Comparison of ENCODE assay signal across 14 cellular contexts in the genomic region with DNA sequence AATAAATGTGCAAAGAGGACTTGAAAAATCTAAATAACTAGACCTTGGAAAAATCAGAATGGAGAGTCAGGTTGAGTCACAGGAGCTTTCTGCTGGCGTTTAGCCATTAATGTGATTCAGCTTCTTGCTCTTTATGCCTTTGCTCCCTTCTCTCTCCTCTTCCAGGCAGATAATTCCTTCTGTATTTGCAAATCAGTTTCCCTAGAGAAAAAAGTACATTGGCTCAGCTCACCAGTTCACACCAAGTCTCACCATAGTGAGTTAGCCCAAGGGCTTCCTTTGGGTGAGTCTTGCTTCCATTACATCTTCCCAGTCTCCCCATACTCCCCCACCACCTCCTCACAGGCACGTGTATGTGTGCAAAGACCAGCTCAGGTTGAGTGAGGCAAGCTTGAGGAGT.
DNase-seq lines count a peak whose midpoint lies in the region; ATAC-seq, FAIRE-seq and TF ChIP-seq lines count a peak whose summit lies in the region.
"Had no signal": no experiment of that assay in that cellular context is flagged by ENCODE, and none has a peak within 500 bp of the region (broad histone marks: within the 10 kb centered on the region; RNA-seq: fewer than 3 reads in every experiment).

No MANE protein-coding gene starts in this region.

- H3K9me3 Mint-ChIP-seq in astrocyte (ENCODE audit: unreplicated experiment) = peaks cover 4% of the 10 kb centered on the region

- no peaks in the 10 kb centered on the region for H3K9me3 ChIP-seq in A549
- no peaks in the 10 kb centered on the region for H3K9me3 ChIP-seq in astrocyte (ENCODE audit: insufficient read depth, low read depth, low read length)
- H3K9me3 ChIP-seq in aorta (ENCODE audit: control insufficient read depth, low read length) = no peaks in the 10 kb centered on the region

- no peaks in the 10 kb centered on the region for H4K20me1 ChIP-seq in astrocyte (ENCODE audit: insufficient read depth, low read length)

- DNase-seq in A549 (ENCODE audit: low read depth in 1 of 2, low spot score in 1 of 2) (peak in 1 of 2 experiments; percentile 36), HFF-Myc (ENCODE audit: extremely low read depth, low read depth) (peak; percentile 69), astrocyte (ENCODE audit: low read depth) (peak; percentile 90), foreskin keratinocyte (peak; percentile 68 to 87), aorta (no peak), activated gamma-delta T cell treated with Interleukin-2 at 50 U/mL for 16 hours (no peak)
- DNase-seq: activated CD4-positive, alpha-beta T cell treated with anti-CD3 and anti-CD28 coated beads for 48 hours; activated effector memory CD4-positive, alpha-beta T cell treated with anti-CD3 and anti-CD28 coated beads, Interleukin-2, amount 50 U/mL, for 16 hours; Karpas-422; NCI-H510A; spleen had no signal

- H3K4me3 ChIP-seq in A549 (no peak overlapping the region), HFF-Myc (replicated peaks; ENCODE audit: low read depth, low read length) (no peak overlapping the region), astrocyte (ENCODE audit: insufficient read depth, low read depth, low read length) (no peak overlapping the region), aorta (ENCODE audit: low read length in 2 of 2) (no peak overlapping the region)
- H3K4me3 ChIP-seq: spleen had no signal

- H3K27ac ChIP-seq in A549 = peak overlapping the region in 1 of 2 experiments; percentile 75; a peak in 3 of 6 replicates
- peak overlapping the region; percentile 12 for H3K27ac ChIP-seq in astrocyte (ENCODE audit: low read depth, low read length)
- no peak overlapping the region for H3K27ac ChIP-seq in foreskin keratinocyte
- no peak overlapping the region for H3K27ac ChIP-seq in aorta (ENCODE audit: low read depth in 1 of 2, low read length in 2 of 2)
- H3K27ac ChIP-seq: spleen had no signal

- no peak for TF ChIP-seq RAD21 in A549 (conservative IDR thresholded peaks at IDR 0.05 in 1 of 2, IDR thresholded peaks at IDR 0.05 in 1 of 2)

- peak overlapping the region; percentile 20 for H3K27ac Mint-ChIP-seq in astrocyte (ENCODE audit: unreplicated experiment)

- POLR2A ChIA-PET in A549 (lab: Yijun Ruan, JAX) = no interaction called here

- no peak overlapping the region for H3K9ac ChIP-seq in astrocyte (ENCODE audit: low read length)

- no peak for TF ChIP-seq EP300 in A549 (IDR thresholded peaks at IDR 0.05)

- no peak overlapping the region for H2AFZ ChIP-seq in astrocyte (ENCODE audit: low read depth, low read length)

- CTCF ChIA-PET in A549 (lab: Yijun Ruan, JAX) = interaction anchor here (0.8 to 1.7 kb wide), 8 partner anchors 9 to 108 kb away, joined by 3 to 6 read pairs (median 4); partner anchors contain the start of gene DYNC1I2

- no peaks in the 10 kb centered on the region for H3K79me2 ChIP-seq in astrocyte (ENCODE audit: insufficient read depth, low read length)

- no peak for FAIRE-seq in A549 (lab: Jason Lieb, UNC)
- peak; percentile 81 for FAIRE-seq in astrocyte (lab: Jason Lieb, UNC)
- FAIRE-seq: A204.1 had no signal

- peak overlapping the region; percentile 16 for H3K4me2 ChIP-seq in A549
- H3K4me2 ChIP-seq in astrocyte (ENCODE audit: low read length) = peak overlapping the region; percentile 17

- 12% methylated on average over 2 of the region's 2 CpGs for WGBS in A549 (ENCODE audit: missing lambda C conversion rate)
- 53 to 70% methylated on average over 2 of the region's 2 CpGs for WGBS in aorta, 2 donors

- intact Hi-C loops in aorta (cut with DNase I) = no loop called here

- peaks cover 8% of the 10 kb centered on the region for H3K27me3 Mint-ChIP-seq in astrocyte (ENCODE audit: low read depth, unreplicated experiment)

- H3K36me3 Mint-ChIP-seq in astrocyte (ENCODE audit: low read depth, unreplicated experiment) = no peaks in the 10 kb centered on the region

- no peak for TF ChIP-seq POLR2A in A549 (IDR thresholded peaks at IDR 0.05; ENCODE audit: low read length)

- ATAC-seq in A549 = peak; percentile 42 to 61; a peak in 5 of 6 replicates
- peak; percentile 77 for ATAC-seq in foreskin keratinocyte
- no peak for ATAC-seq in GM18858 (IDR thresholded peaks at IDR 0.05; ENCODE audit: unreplicated experiment)
- no peak for ATAC-seq in GM18511 (IDR thresholded peaks at IDR 0.05; ENCODE audit: unreplicated experiment)
- no peak for ATAC-seq in aorta (ENCODE audit: low FRiP score)

- H3K4me1 Mint-ChIP-seq in astrocyte (ENCODE audit: low read depth, unreplicated experiment) = peaks cover 7% of the 10 kb centered on the region

- no peak overlapping the region for H3K4me3 Mint-ChIP-seq in astrocyte (ENCODE audit: unreplicated experiment)

- H3K27me3 ChIP-seq in astrocyte (ENCODE audit: insufficient read depth, low read length) = peaks cover 4% of the 10 kb centered on the region
- no peaks in the 10 kb centered on the region for H3K27me3 ChIP-seq in foreskin keratinocyte
- no peaks in the 10 kb centered on the region for H3K27me3 ChIP-seq in aorta (ENCODE audit: control insufficient read depth in 1 of 2, insufficient read depth in 2 of 2, low read length in 1 of 2)

- TF ChIP-seq CTCF in A549 (IDR thresholded peaks at IDR 0.05) (no peak), HFF-Myc (IDR thresholded peaks at IDR 0.05; ENCODE audit: low read depth, low read length, missing control alignments) (no peak), astrocyte (IDR thresholded peaks at IDR 0.05; ENCODE audit: insufficient read depth, low read depth, low read length) (no peak), foreskin keratinocyte (conservative IDR thresholded peaks at IDR 0.05) (no peak)

- H3K4me1 ChIP-seq in A549 (peaks cover 10% of the 10 kb centered on the region; the same call in 2 of the 3 replicates), astrocyte (ENCODE audit: insufficient read depth, low read length) (peaks cover 5% of the 10 kb centered on the region), foreskin keratinocyte (peaks cover 10% of the 10 kb centered on the region), aorta (ENCODE audit: control insufficient read depth in 1 of 2, insufficient read depth in 2 of 2, low read length in 2 of 2) (no peaks in the 10 kb centered on the region)

- no peaks in the 10 kb centered on the region for H3K36me3 ChIP-seq in astrocyte (ENCODE audit: insufficient read depth, low read length)
- no peaks in the 10 kb centered on the region for H3K36me3 ChIP-seq in aorta (ENCODE audit: control insufficient read depth in 1 of 2, insufficient read depth in 2 of 2, low read length in 1 of 2)
- H3K36me3 ChIP-seq: spleen had no signal

TF ChIP-seq in A549, 52 proteins besides CTCF, POLR2A, EP300 and RAD21:
- TF ChIP-seq, protein P1, sequence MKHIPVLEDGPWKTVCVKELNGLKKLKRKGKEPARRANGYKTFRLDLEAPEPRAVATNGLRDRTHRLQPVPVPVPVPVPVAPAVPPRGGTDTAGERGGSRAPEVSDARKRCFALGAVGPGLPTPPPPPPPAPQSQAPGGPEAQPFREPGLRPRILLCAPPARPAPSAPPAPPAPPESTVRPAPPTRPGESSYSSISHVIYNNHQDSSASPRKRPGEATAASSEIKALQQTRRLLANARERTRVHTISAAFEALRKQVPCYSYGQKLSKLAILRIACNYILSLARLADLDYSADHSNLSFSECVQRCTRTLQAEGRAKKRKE (CRISPR knock-in tag; IDR thresholded peaks at IDR 0.05; ENCODE audit: low read depth) = no peak
- TF ChIP-seq, protein P2, sequence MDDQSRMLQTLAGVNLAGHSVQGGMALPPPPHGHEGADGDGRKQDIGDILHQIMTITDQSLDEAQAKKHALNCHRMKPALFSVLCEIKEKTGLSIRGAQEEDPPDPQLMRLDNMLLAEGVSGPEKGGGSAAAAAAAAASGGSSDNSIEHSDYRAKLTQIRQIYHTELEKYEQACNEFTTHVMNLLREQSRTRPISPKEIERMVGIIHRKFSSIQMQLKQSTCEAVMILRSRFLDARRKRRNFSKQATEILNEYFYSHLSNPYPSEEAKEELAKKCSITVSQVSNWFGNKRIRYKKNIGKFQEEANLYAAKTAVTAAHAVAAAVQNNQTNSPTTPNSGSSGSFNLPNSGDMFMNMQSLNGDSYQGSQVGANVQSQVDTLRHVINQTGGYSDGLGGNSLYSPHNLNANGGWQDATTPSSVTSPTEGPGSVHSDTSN (IDR thresholded peaks at IDR 0.05) = no peak
- peak; percentile 16; the same call in 1 of the 2 replicates for TF ChIP-seq FOSL2 (IDR thresholded peaks at IDR 0.05)
- no peak for TF ChIP-seq FOSL2 (CRISPR knock-in tag; IDR thresholded peaks at IDR 0.05)

Comparison
In these comparisons a context has a peak if more than half of its experiments do, and no peak if none do; other contexts are left out.
1. ATAC-seq: peak in A549 (2 of 2) and foreskin keratinocyte (single experiment); none in GM18858 (single experiment), GM18511 (single experiment) and aorta (single experiment).
2. DNase-seq: peak in HFF-Myc (single experiment), astrocyte (single experiment) and foreskin keratinocyte (2 of 2); none in aorta (0 of 2) and activated gamma-delta T cell treated with Interleukin-2 at 50 U/mL for 16 hours (single experiment).